8 cellular contexts compared by ENCODE assay signal in the genomic region with DNA sequence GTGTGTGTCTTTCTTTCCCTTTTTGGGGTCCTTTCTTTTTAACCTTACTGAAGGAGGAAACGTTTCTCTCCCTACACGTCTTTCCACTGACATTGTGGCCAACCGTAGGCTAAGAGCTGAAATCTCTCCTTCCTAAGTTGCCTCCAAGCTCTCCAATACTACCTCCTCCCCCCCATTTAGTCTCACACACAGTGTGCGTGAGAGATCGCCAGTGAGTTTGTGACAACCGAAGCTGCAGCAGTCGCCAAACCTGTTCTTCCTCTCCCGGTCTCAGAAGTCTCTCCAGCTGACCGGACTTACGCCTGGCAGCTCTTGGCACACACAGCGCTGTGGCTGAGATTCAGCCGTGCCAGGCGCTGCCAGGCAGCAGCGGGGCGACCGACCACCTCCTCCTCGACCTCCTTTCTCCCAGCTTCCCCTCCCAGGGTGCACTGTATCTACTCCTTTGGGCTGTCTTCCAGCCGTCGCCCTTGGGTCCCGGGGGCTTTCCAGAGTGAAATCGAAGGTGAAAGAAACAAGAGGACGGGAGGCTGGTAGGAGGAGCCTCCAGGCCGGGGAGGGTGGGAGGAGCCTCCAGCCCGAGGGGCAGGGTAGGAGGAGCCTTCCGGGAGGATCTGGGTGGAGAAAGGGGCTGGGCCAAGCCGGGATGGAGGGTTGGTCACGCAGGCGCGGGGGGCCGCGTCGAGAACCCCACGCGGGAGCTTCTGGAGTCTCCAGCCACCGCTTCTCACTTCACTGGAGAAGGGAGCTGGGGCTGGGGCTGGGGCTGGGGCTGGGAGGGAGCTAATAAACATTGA. TPM values are rescaled to one million over a fixed set of nuclear protein-coding genes. Genes with fewer than 3 reads are reported as not detected.
A peak's percentile ranks its signal among the peaks of the same experiment; 100 is the strongest.
DNase-seq lines count a peak whose midpoint lies in the region; ATAC-seq and TF ChIP-seq lines count a peak whose summit lies in the region.

A gene (plus strand): TSS at position 684 of the 797 bp plus-strand sequence.

- H4K8ac ChIP-seq in trophoblast cell (ENCODE audit: low read depth, low read length) = peak within 1 kb of the TSS; percentile 18

- H3K9me3 ChIP-seq in adipocyte (ENCODE audit: control insufficient read depth, low read length) = no peaks in the 10 kb centered on the region
- H3K9me3 ChIP-seq in cardiac muscle cell (ENCODE audit: low read depth) = no peaks in the 10 kb centered on the region
- no peaks in the 10 kb centered on the region for H3K9me3 ChIP-seq in trophoblast cell (ENCODE audit: insufficient read depth, low read depth, low read length)
- no peaks in the 10 kb centered on the region for H3K9me3 ChIP-seq in tibial nerve

- peak within 1 kb of the TSS; percentile 24 for H2BK120ac ChIP-seq in trophoblast cell (ENCODE audit: insufficient read depth, low read length, poor library complexity)

- H3K4me3 ChIP-seq in GM12865 (ENCODE audit: low read depth, low read length) (peak within 1 kb of the TSS; percentile 75), adipocyte (ENCODE audit: low read length) (peak within 1 kb of the TSS; percentile 97), cardiac muscle cell (peak within 1 kb of the TSS; percentile 85), trophoblast cell (ENCODE audit: low read depth, low read length) (peak within 1 kb of the TSS; percentile 97), tibial nerve (peak within 1 kb of the TSS; percentile 80 to 94 (median 90))

- H2AFZ ChIP-seq in trophoblast cell (ENCODE audit: insufficient read depth, low read length, poor library complexity) = peak within 1 kb of the TSS; percentile 38

- H3K79me1 ChIP-seq in trophoblast cell (ENCODE audit: low read length) = peaks cover 11% of the 10 kb centered on the region

- no peak within 1 kb of the TSS for H2BK12ac ChIP-seq in trophoblast cell (ENCODE audit: low read length)

- no peak within 1 kb of the TSS for H2AK5ac ChIP-seq in trophoblast cell (ENCODE audit: low read length)

- peak within 1 kb of the TSS; percentile 21 for H4K12ac ChIP-seq in trophoblast cell (ENCODE audit: low read depth, low read length)

- H3K9ac ChIP-seq in adipocyte (ENCODE audit: low read length) (peak within 1 kb of the TSS; percentile 92), trophoblast cell (ENCODE audit: low read length) (peak within 1 kb of the TSS; percentile 91)

- H4K91ac ChIP-seq in trophoblast cell (ENCODE audit: low read depth, low read length) = peak within 1 kb of the TSS; percentile 21

- peak; percentile 63 to 67 for TF ChIP-seq POLR2A in tibial nerve (IDR thresholded peaks at IDR 0.05)

- TF ChIP-seq CTCF in GM12865 (IDR thresholded peaks at IDR 0.05; ENCODE audit: insufficient read depth, low read depth, low read length, missing control alignments) = no peak
- no peak for TF ChIP-seq CTCF in cardiac muscle cell (IDR thresholded peaks at IDR 0.05; ENCODE audit: low read depth, low read length)
- TF ChIP-seq CTCF in tibial nerve (IDR thresholded peaks at IDR 0.05) = no peak

- H3K18ac ChIP-seq in trophoblast cell (ENCODE audit: low read length) = peak within 1 kb of the TSS; percentile 21

- peak; percentile 96 for DNase-seq in GM12865 (ENCODE audit: low read depth)
- DNase-seq in NCI-H1105 treated with DMSO at 0.1 percent for 48 hours (lab: John Stamatoyannopoulos, UW) = peak; percentile 93
- DNase-seq in SW 1271 (lab: John Stamatoyannopoulos, UW) = peak; percentile 65 to 85
- DNase-seq in adipocyte (ENCODE audit: low read depth) = peak; percentile 98
- peak; percentile 92 to 94 for DNase-seq in cardiac muscle cell (ENCODE audit: low read depth in 1 of 2, low spot score in 1 of 2)
- DNase-seq in trophoblast cell = peak; percentile 89 to 91
- DNase-seq in tibial nerve (ENCODE audit: low spot score in 2 of 2) = peak; percentile 81 to 90

- TF ChIP-seq EP300 in tibial nerve (IDR thresholded peaks at IDR 0.05) = peak in 1 of 2 donors; percentile 74

- ATAC-seq in HG02678 (IDR thresholded peaks at IDR 0.05; ENCODE audit: unreplicated experiment) = peak; percentile 85

- no peaks in the 10 kb centered on the region for H3K27me3 ChIP-seq in adipocyte (replicated peaks; ENCODE audit: control insufficient read depth, insufficient read depth, low read length)
- no peaks in the 10 kb centered on the region for H3K27me3 ChIP-seq in cardiac muscle cell
- H3K27me3 ChIP-seq in trophoblast cell (ENCODE audit: insufficient read depth, low read length) = no peaks in the 10 kb centered on the region
- no peaks in the 10 kb centered on the region for H3K27me3 ChIP-seq in tibial nerve

- no peaks in the 10 kb centered on the region for H3K36me3 ChIP-seq in adipocyte (ENCODE audit: control insufficient read depth, insufficient read depth, low read length, severe bottlenecking)
- no peaks in the 10 kb centered on the region for H3K36me3 ChIP-seq in cardiac muscle cell
- H3K36me3 ChIP-seq in trophoblast cell (ENCODE audit: control insufficient read depth in 1 of 2, insufficient read depth in 2 of 2, low read length in 2 of 2) = no peaks in the 10 kb centered on the region
- no peaks in the 10 kb centered on the region for H3K36me3 ChIP-seq in tibial nerve

- peaks cover 21% of the 10 kb centered on the region for H3K4me1 ChIP-seq in adipocyte (ENCODE audit: control insufficient read depth, insufficient read depth, low read length)
- peaks cover 20% of the 10 kb centered on the region for H3K4me1 ChIP-seq in cardiac muscle cell (ENCODE audit: low read depth)
- peaks cover 0 to 5% of the 10 kb centered on the region in 2 experiments for H3K4me1 ChIP-seq in trophoblast cell (ENCODE audit: control insufficient read depth in 1 of 2, insufficient read depth in 2 of 2, low read length in 2 of 2)
- peaks cover 0 to 28% (median 0%) of the 10 kb centered on the region in 4 donors for H3K4me1 ChIP-seq in tibial nerve

- H3K23ac ChIP-seq in trophoblast cell (ENCODE audit: low read length) = no peak within 1 kb of the TSS

- peak within 1 kb of the TSS; percentile 91 for H3K4me2 ChIP-seq in trophoblast cell (ENCODE audit: low read length)

- H2BK5ac ChIP-seq in trophoblast cell (ENCODE audit: low read depth, low read length, poor library complexity) = peak within 1 kb of the TSS; percentile 51

- H3K79me2 ChIP-seq in trophoblast cell (ENCODE audit: control insufficient read depth, insufficient read depth, low read length, poor library complexity) = peaks cover 11% of the 10 kb centered on the region

- WGBS in trophoblast cell (ENCODE audit: extremely low coverage, insufficient coverage, insufficient read length) = no CpG with 5 or more reads among the region's 35 CpGs
- WGBS in tibial nerve, 2 donors = 0 to 1% methylated on average over 34 to 35 of the region's 35 CpGs

- peak within 1 kb of the TSS; percentile 7 for H3K4ac ChIP-seq in trophoblast cell (ENCODE audit: low read depth, low read length)

- H3K27ac ChIP-seq in cardiac muscle cell = peak within 1 kb of the TSS; percentile 50
- peak within 1 kb of the TSS; percentile 78 for H3K27ac ChIP-seq in trophoblast cell (ENCODE audit: low read depth, low read length)
- peak within 1 kb of the TSS; percentile 81 to 98 (median 94) for H3K27ac ChIP-seq in tibial nerve

- peak within 1 kb of the TSS; percentile 48 for H3K14ac ChIP-seq in trophoblast cell (ENCODE audit: low read length)

RNA-seq across cellular contexts. Expression of the gene that starts here (rescaled TPM):
- total RNA-seq in cardiac muscle cell (8.3 and 10.8 TPM in 2 replicates), tibial nerve (10 to 100 TPM; 19.5 to 35.8 (median 22.9) TPM)
- polyA plus RNA-seq in cardiac muscle cell = 0.89 and 2.0 TPM in 2 replicates
- 36.7 and 39.0 TPM in 2 replicates for polyA plus RNA-seq in trophoblast cell (2013)

Comparison
In these comparisons a context has a peak if more than half of its experiments do, and no peak if none do; other contexts are left out.
1. Peak in every context shown above with its lines: DNase-seq, ATAC-seq, H3K4me3 ChIP-seq and H3K27ac ChIP-seq.